ENCODE assay signal across 8 cellular contexts in the genomic region with DNA sequence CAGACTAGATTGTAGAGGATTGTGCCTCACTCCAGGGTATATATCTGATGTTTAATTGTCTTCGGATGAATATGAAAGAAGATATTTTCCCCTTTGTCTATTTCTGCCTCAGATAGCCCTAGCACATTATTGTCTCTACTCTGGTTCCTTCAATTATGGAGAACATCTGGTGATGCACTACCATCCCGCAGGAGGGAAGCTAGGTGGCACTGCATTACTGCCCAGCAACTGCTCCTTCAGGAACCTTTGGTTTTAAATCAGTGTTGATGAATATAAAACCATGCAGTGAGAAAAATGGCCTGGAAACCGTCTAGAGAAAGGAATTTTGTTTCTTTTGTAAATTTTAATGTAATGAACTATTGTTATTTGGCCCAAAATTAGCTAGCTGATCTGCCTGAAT.
DNase-seq lines count a peak whose midpoint lies in the region; ATAC-seq and TF ChIP-seq lines count a peak whose summit lies in the region.

No MANE protein-coding gene starts in this region.

- no peak overlapping the region for H3K4me3 ChIP-seq in LNCaP clone FGC (ENCODE audit: low read depth, low read length)
- no peak overlapping the region for H3K4me3 ChIP-seq in colonic mucosa
- no peak overlapping the region for H3K4me3 ChIP-seq in gastrocnemius medialis

- H3K9ac ChIP-seq in colonic mucosa (ENCODE audit: low read depth in 2 of 2, low read length in 2 of 2) = no peak overlapping the region

- ATAC-seq in gastrocnemius medialis = no peak
- no peak for ATAC-seq in GM18861 (IDR thresholded peaks at IDR 0.05; ENCODE audit: unreplicated experiment)
- ATAC-seq in GM18505 (IDR thresholded peaks at IDR 0.05; ENCODE audit: unreplicated experiment) = no peak

- intact Hi-C loops in colonic mucosa (cut with DNase I) = loop anchor here (2.0 kb wide), 1 partner anchor 262 kb away; no protein-coding TSS in a partner anchor
- intact Hi-C loops in gastrocnemius medialis (cut with DNase I; ENCODE audit: low total_unique reads) = loop anchor here (5.0 kb wide), 1 partner anchor 261 kb away; no protein-coding TSS in a partner anchor

- H3K4me1 ChIP-seq in colonic mucosa = no peaks in the 10 kb centered on the region
- no peaks in the 10 kb centered on the region for H3K4me1 ChIP-seq in gastrocnemius medialis

- H3K27ac ChIP-seq in colonic mucosa = no peak overlapping the region
- no peak overlapping the region for H3K27ac ChIP-seq in gastrocnemius medialis

- TF ChIP-seq CTCF in LNCaP clone FGC (IDR thresholded peaks at IDR 0.05; ENCODE audit: control insufficient read depth, extremely low read depth, insufficient read depth) = peak; percentile 90
- TF ChIP-seq CTCF in colonic mucosa (IDR thresholded peaks at IDR 0.05) = peak; percentile 39
- TF ChIP-seq CTCF in gastrocnemius medialis (IDR thresholded peaks at IDR 0.05 in 4 of 5, conservative IDR thresholded peaks at IDR 0.05 in 1 of 5) = peak in 1 of 5 experiments; percentile 39

- peak; percentile 75 for DNase-seq in ELR (ENCODE audit: low read depth)
- DNase-seq in LNCaP clone FGC (ENCODE audit: low read depth) = peak; percentile 11
- peak; percentile 28 for DNase-seq in colonic mucosa
- DNase-seq in mucosa of gallbladder (ENCODE audit: low spot score) = peak; percentile 41
- DNase-seq in gastrocnemius medialis = no peak
- DNase-seq in activated effector memory CD4-positive, alpha-beta T cell treated with Interleukin-2 at 50 U/mL for 16 hours = no peak

- TF ChIP-seq POLR2A in gastrocnemius medialis (IDR thresholded peaks at IDR 0.05) (no peak), GM18505 (IDR thresholded peaks at IDR 0.05; ENCODE audit: borderline replicate concordance, extremely low read depth, insufficient read depth, insufficient read length) (no peak)

- no peaks in the 10 kb centered on the region for H3K36me3 ChIP-seq in colonic mucosa
- H3K36me3 ChIP-seq in gastrocnemius medialis = no peaks in the 10 kb centered on the region

- H3K27me3 ChIP-seq in colonic mucosa = no peaks in the 10 kb centered on the region
- peaks cover 0 to 4% (median 0%) of the 10 kb centered on the region in 3 donors for H3K27me3 ChIP-seq in gastrocnemius medialis

- in situ Hi-C loops in gastrocnemius medialis (cut with MboI; ENCODE audit: low sequenced_read_pairs in 4 of 4) = loop anchor here in 3 of 4 donors (5.0 to 25.0 kb wide), 3 partner anchors 256 to 261 kb away; no protein-coding TSS in a partner anchor

- no peaks in the 10 kb centered on the region for H3K9me3 ChIP-seq in colonic mucosa
- no peaks in the 10 kb centered on the region for H3K9me3 ChIP-seq in gastrocnemius medialis

Comparison
In these comparisons a context has a peak if more than half of its experiments do, and no peak if none do; other contexts are left out.
1. DNase-seq: peak in ELR (single experiment), LNCaP clone FGC (single experiment), colonic mucosa (single experiment) and mucosa of gallbladder (single experiment); none in gastrocnemius medialis (0 of 2) and activated effector memory CD4-positive, alpha-beta T cell treated with Interleukin-2 at 50 U/mL for 16 hours (single experiment).